In genomic region chr2:10770956-10771750, GRCh38 we compare ENCODE assay signal across 26 cellular contexts. TPM values are rescaled to one million over a fixed set of nuclear protein-coding genes. Genes with fewer than 3 reads are reported as not detected.
A peak's percentile ranks its signal among the peaks of the same experiment; 100 is the strongest.
DNase-seq lines count a peak whose midpoint lies in the region; ATAC-seq, FAIRE-seq and TF ChIP-seq lines count a peak whose summit lies in the region.
"Had no signal": no experiment of that assay in that cellular context is flagged by ENCODE, and none has a peak within 500 bp of the region (broad histone marks: within the 10 kb centered on the region; RNA-seq: fewer than 3 reads in every experiment).

No MANE protein-coding gene starts in this region.

- H3K4me1 Mint-ChIP-seq in astrocyte (ENCODE audit: low read depth, unreplicated experiment) = peaks cover 2% of the 10 kb centered on the region
- H3K4me1 Mint-ChIP-seq in immature natural killer cell = no peaks in the 10 kb centered on the region

- H3K9me3 Mint-ChIP-seq in astrocyte (ENCODE audit: unreplicated experiment) = no peaks in the 10 kb centered on the region
- no peaks in the 10 kb centered on the region for H3K9me3 Mint-ChIP-seq in immature natural killer cell
- H3K9me3 Mint-ChIP-seq: CD8-positive, alpha-beta T cell; IgD-negative memory B cell had no signal

- ATAC-seq in SK-N-SH treated with all-trans-retinoic acid at 6 μM for 48 hours = no peak
- ATAC-seq in HG02763 (IDR thresholded peaks at IDR 0.05; ENCODE audit: unreplicated experiment) = no peak
- ATAC-seq in GM19023 (IDR thresholded peaks at IDR 0.05; ENCODE audit: unreplicated experiment) = no peak
- ATAC-seq: CD8-positive, alpha-beta T cell; HCT116; Right ventricle myocardium inferior had no signal

- H3K27ac ChIP-seq in SK-N-SH (ENCODE audit: low read depth in 2 of 2, low read length in 1 of 2) (no peak overlapping the region), astrocyte (ENCODE audit: low read depth, low read length) (no peak overlapping the region), osteoblast (ENCODE audit: low read depth, low read length) (no peak overlapping the region)
- H3K27ac ChIP-seq: C4-2B, HL-60, KMS-11, PC-9, SJSA1 had no signal

- H3K27me3 ChIP-seq in SK-N-SH (ENCODE audit: insufficient read depth) (0 out of 2 replicates have a peak, but pooled peaks cover 5% of the 10 kb centered on the region), astrocyte (ENCODE audit: insufficient read depth, low read length) (no peaks in the 10 kb centered on the region), osteoblast (ENCODE audit: insufficient read depth, low read length) (no peaks in the 10 kb centered on the region)
- H3K27me3 ChIP-seq: SJSA1 had no signal

- no peaks in the 10 kb centered on the region for H3K9me2 ChIP-seq in SK-N-SH

- no peak overlapping the region for H2AFZ ChIP-seq in SK-N-SH (ENCODE audit: low read depth)
- no peak overlapping the region for H2AFZ ChIP-seq in astrocyte (ENCODE audit: low read depth, low read length)
- H2AFZ ChIP-seq in osteoblast (ENCODE audit: low read length) = no peak overlapping the region
- H2AFZ ChIP-seq: PC-9 had no signal

- TF ChIP-seq EP300 in SK-N-SH (IDR thresholded peaks at IDR 0.05; ENCODE audit: borderline replicate concordance in 1 of 2, low read depth in 1 of 2, low read length in 1 of 2) = no peak

- peaks cover 9% of the 10 kb centered on the region for H3K36me3 Mint-ChIP-seq in astrocyte (ENCODE audit: low read depth, unreplicated experiment)
- no peaks in the 10 kb centered on the region for H3K36me3 Mint-ChIP-seq in immature natural killer cell
- H3K36me3 Mint-ChIP-seq: CD8-positive, alpha-beta T cell; IgD-negative memory B cell had no signal

- H3K4me2 ChIP-seq in SK-N-SH (no peak overlapping the region), astrocyte (ENCODE audit: low read length) (no peak overlapping the region), osteoblast (ENCODE audit: insufficient read depth, low read length) (no peak overlapping the region)
- H3K4me2 ChIP-seq: KMS-11, PC-9 had no signal

- no peaks in the 10 kb centered on the region for H3F3A ChIP-seq in SK-N-SH (replicated peaks; ENCODE audit: insufficient read depth)

- CTCF ChIA-PET in SK-N-SH (lab: Yijun Ruan, JAX) = interaction anchor here (1.0 to 2.2 kb wide), 2 partner anchors 28 to 61 kb away, joined by 3 to 7 read pairs; no protein-coding TSS in a partner anchor

- H3K27me3 Mint-ChIP-seq in astrocyte (ENCODE audit: low read depth, unreplicated experiment) (peaks cover 12% of the 10 kb centered on the region), immature natural killer cell (ENCODE audit: low read depth in 3 of 3) (peaks cover under 1 to 2% (median 2%) of the 10 kb centered on the region in 3 donors)
- H3K27me3 Mint-ChIP-seq: IgD-negative memory B cell had no signal

- peaks cover 0 to 21% of the 10 kb centered on the region in 2 experiments; a peak in 1 of 4 replicates for H3K4me1 ChIP-seq in SK-N-SH (ENCODE audit: control insufficient read depth in 1 of 2, insufficient read depth in 2 of 2, low read depth in 1 of 2, low read length in 1 of 2)
- H3K4me1 ChIP-seq in astrocyte (ENCODE audit: insufficient read depth, low read length) = no peaks in the 10 kb centered on the region
- no peaks in the 10 kb centered on the region for H3K4me1 ChIP-seq in osteoblast (ENCODE audit: insufficient read depth, low read length)
- H3K4me1 ChIP-seq: SJSA1 had no signal

- H4K20me1 ChIP-seq in SK-N-SH (ENCODE audit: insufficient read depth) (no peaks in the 10 kb centered on the region), astrocyte (ENCODE audit: insufficient read depth, low read length) (no peaks in the 10 kb centered on the region), osteoblast (ENCODE audit: insufficient read depth, low read length) (no peaks in the 10 kb centered on the region)

- DNase-seq in SK-N-SH (peak; percentile 35), astrocyte (ENCODE audit: low read depth) (no peak), osteoblast (ENCODE audit: insufficient read length, low spot score, missing footprints) (peak; percentile 81), immature natural killer cell (no peak)
- DNase-seq: Caco-2; CD8-positive, alpha-beta T cell; GOT3; MM.1S; NCI-H2029; NCI-H2171; NCI-H345; NCI-H524 treated with DMSO at 0.1 percent for 48 hours; NCI-H774; PC-9 had no signal

- H3K27ac Mint-ChIP-seq in astrocyte (ENCODE audit: unreplicated experiment) = peak overlapping the region; percentile 47
- no peak overlapping the region for H3K27ac Mint-ChIP-seq in immature natural killer cell
- H3K27ac Mint-ChIP-seq: CD8-positive, alpha-beta T cell had no signal

- WGBS in SK-N-SH (ENCODE audit: low lambda C conversion rate) = 81% methylated on average over 17 of the region's 22 CpGs

- H3K79me2 ChIP-seq in SK-N-SH (ENCODE audit: insufficient read depth) (no peaks in the 10 kb centered on the region), astrocyte (ENCODE audit: insufficient read depth, low read length) (no peaks in the 10 kb centered on the region), osteoblast (ENCODE audit: insufficient read depth, low read length) (no peaks in the 10 kb centered on the region)

- TF ChIP-seq CTCF in SK-N-SH (IDR thresholded peaks at IDR 0.05) (no peak), astrocyte (IDR thresholded peaks at IDR 0.05; ENCODE audit: insufficient read depth, low read depth, low read length) (no peak), osteoblast (IDR thresholded peaks at IDR 0.05; ENCODE audit: extremely low read depth, low read depth, low read length) (no peak)

- H3K9me3 ChIP-seq in SK-N-SH (no peaks in the 10 kb centered on the region), astrocyte (ENCODE audit: insufficient read depth, low read depth, low read length) (no peaks in the 10 kb centered on the region), osteoblast (ENCODE audit: low read depth, low read length) (no peaks in the 10 kb centered on the region)
- H3K9me3 ChIP-seq: Caco-2, SJSA1 had no signal

- no peak for TF ChIP-seq RAD21 in SK-N-SH (IDR thresholded peaks at IDR 0.05; ENCODE audit: low read length)

- H3K4me3 ChIP-seq in SK-N-SH (ENCODE audit: low read depth in 2 of 2, low read length in 1 of 2) (no peak overlapping the region), astrocyte (ENCODE audit: insufficient read depth, low read depth, low read length) (no peak overlapping the region), osteoblast (ENCODE audit: insufficient read depth, low read length) (no peak overlapping the region)
- H3K4me3 ChIP-seq: PC-9, SJSA1 had no signal

- POLR2A ChIA-PET in SK-N-SH (lab: Yijun Ruan, JAX) = no interaction called here

- H3K36me3 ChIP-seq in SK-N-SH (replicated peaks in 1 of 2; ENCODE audit: control insufficient read depth in 1 of 2, insufficient read depth in 2 of 2, low read length in 1 of 2) (no peaks in the 10 kb centered on the region), astrocyte (ENCODE audit: insufficient read depth, low read length) (no peaks in the 10 kb centered on the region), osteoblast (ENCODE audit: insufficient read depth, low read length) (no peaks in the 10 kb centered on the region)
- H3K36me3 ChIP-seq: SJSA1 had no signal

- no peak for FAIRE-seq in astrocyte (lab: Jason Lieb, UNC)
- FAIRE-seq: A204.1, G401.6 had no signal

- H3K9ac ChIP-seq in SK-N-SH (no peak overlapping the region), astrocyte (ENCODE audit: low read length) (no peak overlapping the region)
- H3K9ac ChIP-seq: KMS-11 had no signal

- H3K4me3 Mint-ChIP-seq in astrocyte (ENCODE audit: unreplicated experiment) (no peak overlapping the region), immature natural killer cell (no peak overlapping the region)
- H3K4me3 Mint-ChIP-seq: CD8-positive, alpha-beta T cell; IgD-negative memory B cell had no signal

TF ChIP-seq in SK-N-SH, 30 proteins besides CTCF, POLR2A, EP300 and RAD21:
- no peak for TF ChIP-seq TAF1 (IDR thresholded peaks at IDR 0.05; ENCODE audit: borderline replicate concordance, low read depth, low read length)
- no peak for TF ChIP-seq SIN3A (IDR thresholded peaks at IDR 0.05; ENCODE audit: borderline replicate concordance, low read depth, low read length)

TF ChIP-seq in SK-N-SH treated with all-trans-retinoic acid at 6 μM for 48 hours, 23 proteins besides CTCF, POLR2A, EP300 and RAD21:
- TF ChIP-seq ZNF565 (CRISPR knock-in tag; conservative IDR thresholded peaks at IDR 0.05; ENCODE audit: low read depth) (no peak), TOX (CRISPR knock-in tag; IDR thresholded peaks at IDR 0.05; ENCODE audit: borderline replicate concordance) (no peak), PPARA (CRISPR knock-in tag; IDR thresholded peaks at IDR 0.05; ENCODE audit: borderline replicate concordance) (no peak), CSDC2 (CRISPR knock-in tag; IDR thresholded peaks at IDR 0.05) (no peak), ISL1 (CRISPR knock-in tag; IDR thresholded peaks at IDR 0.05) (no peak), ZFP3 (CRISPR knock-in tag; IDR thresholded peaks at IDR 0.05) (no peak), ZC3H10 (CRISPR knock-in tag; IDR thresholded peaks at IDR 0.05) (no peak), ARNTL (CRISPR knock-in tag; IDR thresholded peaks at IDR 0.05; ENCODE audit: borderline replicate concordance, low read depth) (no peak), TCF4 (CRISPR knock-in tag; IDR thresholded peaks at IDR 0.05; ENCODE audit: borderline replicate concordance) (no peak), ESRRG (CRISPR knock-in tag; IDR thresholded peaks at IDR 0.05) (no peak)
- TF ChIP-seq, protein P1, sequence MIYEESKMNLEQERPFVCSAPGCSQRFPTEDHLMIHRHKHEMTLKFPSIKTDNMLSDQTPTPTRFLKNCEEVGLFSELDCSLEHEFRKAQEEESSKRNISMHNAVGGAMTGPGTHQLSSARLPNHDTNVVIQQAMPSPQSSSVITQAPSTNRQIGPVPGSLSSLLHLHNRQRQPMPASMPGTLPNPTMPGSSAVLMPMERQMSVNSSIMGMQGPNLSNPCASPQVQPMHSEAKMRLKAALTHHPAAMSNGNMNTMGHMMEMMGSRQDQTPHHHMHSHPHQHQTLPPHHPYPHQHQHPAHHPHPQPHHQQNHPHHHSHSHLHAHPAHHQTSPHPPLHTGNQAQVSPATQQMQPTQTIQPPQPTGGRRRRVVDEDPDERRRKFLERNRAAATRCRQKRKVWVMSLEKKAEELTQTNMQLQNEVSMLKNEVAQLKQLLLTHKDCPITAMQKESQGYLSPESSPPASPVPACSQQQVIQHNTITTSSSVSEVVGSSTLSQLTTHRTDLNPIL (CRISPR knock-in tag; IDR thresholded peaks at IDR 0.05; ENCODE audit: low read depth) = no peak

RNA-seq across cellular contexts. Expression of gene PDIA6, which starts 41.4 kb away (rescaled TPM):
- polyA plus RNA-seq in SK-N-SH (2012; rRNA removed) = 308 and 325 TPM in 2 replicates
- 403 and 455 TPM in 2 replicates for polyA plus RNA-seq in SK-N-SH (2012; cell fraction: cytosol; rRNA removed)
- polyA plus RNA-seq in SK-N-SH (2012; cell fraction: nucleus; rRNA removed) = 95.0 and 163 TPM in 2 replicates
- total RNA-seq in astrocyte = 346 and 358 TPM in 2 replicates
- total RNA-seq in osteoblast = 245 and 291 TPM in 2 replicates
- polyA plus RNA-seq in immature natural killer cell = 100 to 1,000 TPM; 216 to 424 (median 229) TPM

RNA-seq across cellular contexts. Expression of gene ATP6V1C2, which starts 49.7 kb away (rescaled TPM):
- polyA plus RNA-seq in SK-N-SH (2012; rRNA removed) = 0.06 and 0.12 TPM in 2 replicates
- polyA plus RNA-seq in SK-N-SH (2012; cell fraction: cytosol; rRNA removed) = 0.10 and 0.15 TPM in 2 replicates
- polyA plus RNA-seq in SK-N-SH (2012; cell fraction: nucleus; rRNA removed) = 0.08 and 0.45 TPM in 2 replicates
- total RNA-seq in astrocyte = 0.14 TPM in 1 of 2 replicates, not detected in the other
- under 0.01 TPM in 2 replicates for total RNA-seq in osteoblast
- polyA plus RNA-seq in immature natural killer cell = under 1 TPM in 2 of 3 donors, not detected in 1; 0.26 TPM
- total RNA-seq: CD8-positive, alpha-beta T cell; PC-9 had no signal

Comparison
In these comparisons a context has a peak if more than half of its experiments do, and no peak if none do; other contexts are left out.
1. DNase-seq: peak in SK-N-SH (single experiment) and osteoblast (single experiment); none in astrocyte (single experiment) and immature natural killer cell (0 of 3).